In the genomic region with DNA sequence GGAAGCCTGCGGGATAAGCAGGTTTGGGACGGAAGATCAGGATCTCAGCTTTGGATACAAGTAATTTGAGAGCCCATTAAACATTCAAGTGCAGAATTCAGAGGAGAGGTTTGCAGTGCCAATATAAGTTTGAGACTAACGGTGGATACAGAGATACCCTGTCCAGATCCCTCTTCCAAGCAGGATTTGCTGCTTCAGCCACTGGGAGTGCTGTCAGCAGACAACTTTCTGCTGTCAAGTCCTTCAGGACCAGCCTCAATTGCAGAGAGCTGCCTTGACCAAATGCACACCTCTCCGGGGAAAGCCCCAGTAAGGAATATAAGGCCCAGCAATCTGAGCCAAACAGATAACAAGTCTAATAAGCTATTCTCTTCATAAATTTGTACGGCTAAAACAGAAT, we compare ENCODE assay signal across 1 cellular context.
TF ChIP-seq lines count a peak whose summit lies in the region.

No MANE protein-coding gene starts in this region.

TF ChIP-seq in HepG2, 621 proteins besides CTCF, POLR2A, EP300 and RAD21:
- no peak for TF ChIP-seq CENPBD1 (CRISPR knock-in tag; IDR thresholded peaks at IDR 0.05; ENCODE audit: borderline replicate concordance, low read depth)
- TF ChIP-seq NR2F2 (IDR thresholded peaks at IDR 0.05; ENCODE audit: borderline replicate concordance, low read depth), result no peak
- TF ChIP-seq ZC3H4 (CRISPR knock-in tag; IDR thresholded peaks at IDR 0.05; ENCODE audit: borderline replicate concordance), result no peak
- TF ChIP-seq ZNF383 (CRISPR knock-in tag; IDR thresholded peaks at IDR 0.05; ENCODE audit: borderline replicate concordance), result no peak
TF ChIP-seq in HepG2: peak in this region for 0.
